ENCODE assay signal across 12 cellular contexts in genomic region chr4:184395451-184395917, GRCh38.
DNase-seq lines count a peak whose midpoint lies in the region; ATAC-seq and TF ChIP-seq lines count a peak whose summit lies in the region.
"Had no signal": no experiment of that assay in that cellular context is flagged by ENCODE, and none has a peak within 500 bp of the region (broad histone marks: within the 10 kb centered on the region; RNA-seq: fewer than 3 reads in every experiment).

No MANE protein-coding gene starts in this region.

- DNase-seq in T-helper 1 cell (no peak), coronary artery (ENCODE audit: low spot score) (no peak), substantia nigra (lab: John Stamatoyannopoulos, UW) (peak in 7 of 49 donors; percentile 3 to 43 (median 30)), NCI-H128 (lab: John Stamatoyannopoulos, UW; ENCODE audit: unreplicated experiment) (no peak), SW480 (ENCODE audit: low spot score) (no peak), RPMI8226 (no peak)
- DNase-seq: activated CD8-positive, alpha-beta memory T cell treated with anti-CD3 and anti-CD28 coated beads, Interleukin-2, amount 10 ng/mL, durations not matched to agents 7 days and 5 days; NCI-H1092; SHP77 had no signal

- peaks cover 85% of the 10 kb centered on the region for H3K36me3 Mint-ChIP-seq in T-helper 1 cell treated with Interleukin-12 subunit alpha and Interleukin-12 subunit beta and Interleukin-4 antibody, amounts not matched to agents 30 μg/mL and 1 μg/mL, for 36 hours (ENCODE audit: low read depth)

- peaks cover 4% of the 10 kb centered on the region for H3K9me3 Mint-ChIP-seq in T-helper 1 cell treated with Interleukin-12 subunit alpha and Interleukin-12 subunit beta and Interleukin-4 antibody, amounts not matched to agents 30 μg/mL and 1 μg/mL, for 36 hours
- H3K9me3 Mint-ChIP-seq: nephron had no signal

- TF ChIP-seq CTCF in coronary artery (IDR thresholded peaks at IDR 0.05), result no peak

- peaks cover 42% of the 10 kb centered on the region for H3K4me1 Mint-ChIP-seq in T-helper 1 cell treated with Interleukin-12 subunit alpha and Interleukin-12 subunit beta and Interleukin-4 antibody, amounts not matched to agents 30 μg/mL and 1 μg/mL, for 36 hours (ENCODE audit: low read depth)

- peak; percentile 21 for ATAC-seq in HG03159 (IDR thresholded peaks at IDR 0.05; ENCODE audit: unreplicated experiment)
- ATAC-seq: activated CD8-positive, alpha-beta memory T cell treated with anti-CD3 and anti-CD28 coated beads, Interleukin-2, amount 10 ng/mL, durations not matched to agents 7 days and 5 days had no signal

- H3K27ac ChIP-seq in coronary artery (peak overlapping the region; percentile 56 to 62), substantia nigra (ENCODE audit: low read depth, low read length, poor library complexity, severe bottlenecking) (peak overlapping the region; percentile 3)

- no peak overlapping the region for H3K4me3 Mint-ChIP-seq in T-helper 1 cell treated with Interleukin-12 subunit alpha and Interleukin-12 subunit beta and Interleukin-4 antibody, amounts not matched to agents 30 μg/mL and 1 μg/mL, for 36 hours
- H3K4me3 Mint-ChIP-seq: activated CD8-positive, alpha-beta memory T cell treated with anti-CD3 and anti-CD28 coated beads, Interleukin-2, amount 10 ng/mL, durations not matched to agents 7 days and 5 days; nephron had no signal

- H3K27ac Mint-ChIP-seq in T-helper 1 cell treated with Interleukin-12 subunit alpha and Interleukin-12 subunit beta and Interleukin-4 antibody, amounts not matched to agents 30 μg/mL and 1 μg/mL, for 36 hours, result peak overlapping the region; percentile 39
- H3K27ac Mint-ChIP-seq: activated CD8-positive, alpha-beta memory T cell treated with anti-CD3 and anti-CD28 coated beads, Interleukin-2, amount 10 ng/mL, durations not matched to agents 7 days and 5 days had no signal

- H3K4me3 ChIP-seq in coronary artery, result no peak overlapping the region

- no peaks in the 10 kb centered on the region for H3K27me3 Mint-ChIP-seq in T-helper 1 cell treated with Interleukin-12 subunit alpha and Interleukin-12 subunit beta and Interleukin-4 antibody, amounts not matched to agents 30 μg/mL and 1 μg/mL, for 36 hours (ENCODE audit: low read depth)
- H3K27me3 Mint-ChIP-seq: activated CD8-positive, alpha-beta memory T cell treated with anti-CD3 and anti-CD28 coated beads, Interleukin-2, amount 10 ng/mL, durations not matched to agents 7 days and 5 days had no signal
